ENCODE assay signal across 8 cellular contexts in genomic region chr16:67719048-67719777, GRCh38. TPM values are rescaled to one million over a fixed set of nuclear protein-coding genes. Genes with fewer than 3 reads are reported as not detected.
DNase-seq lines count a peak whose midpoint lies in the region; ATAC-seq, FAIRE-seq and TF ChIP-seq lines count a peak whose summit lies in the region.

TSS of gene GFOD2 (minus strand) at chr16:67719316. CDS start at chr16:67685715, 33,601 bp downstream.

- H3K36me3 ChIP-seq in BE2C = no peaks in the 10 kb centered on the region

- DNase-seq in BE2C (peak; percentile 98), GM19239 (ENCODE audit: insufficient read length, low spot score) (peak; percentile 97), NCI-H526 (lab: John Stamatoyannopoulos, UW) (peak; percentile 67 to 94), coronary artery (ENCODE audit: low spot score) (peak; percentile 96), left kidney (ENCODE audit: low read depth, low spot score) (peak; percentile 98)
- peak; percentile 100 for DNase-seq in activated CD4-positive, alpha-beta T cell treated with anti-CD3 and anti-CD28 coated beads, Interleukin-2, amount 10 ng/mL, durations not matched to agents 24 days and 14 days
- peak; percentile 99 for DNase-seq in stimulated activated CD4-positive, alpha-beta T cell treated with anti-CD3 and anti-CD28 coated beads, Interleukin-2, amount 100 ng/mL, for 24 hours

- peaks cover 6% of the 10 kb centered on the region for H3K36me3 Mint-ChIP-seq in activated CD4-positive, alpha-beta T cell treated with anti-CD3 and anti-CD28 coated beads, Interleukin-2, amount 10 ng/mL, durations not matched to agents 24 days and 14 days (ENCODE audit: low read depth)

- peak within 1 kb of the TSS; percentile 75 for H3K4me3 ChIP-seq in BE2C (ENCODE audit: low read depth, low read length)
- H3K4me3 ChIP-seq in coronary artery = peak within 1 kb of the TSS; percentile 86

- no peaks in the 10 kb centered on the region for H3K9me3 ChIP-seq in BE2C

- peak; percentile 84 for ATAC-seq in HG03460 (IDR thresholded peaks at IDR 0.05; ENCODE audit: unreplicated experiment)

- FAIRE-seq in GM19239 (lab: Jason Lieb, UNC) = peak; percentile 94

- H3K27ac Mint-ChIP-seq in activated CD4-positive, alpha-beta T cell treated with anti-CD3 and anti-CD28 coated beads, Interleukin-2, amount 10 ng/mL, durations not matched to agents 24 days and 14 days = peak within 1 kb of the TSS; percentile 96

- intact Hi-C loops in activated CD4-positive, alpha-beta T cell treated with anti-CD3 and anti-CD28 coated beads, Interleukin-2, amount 10 ng/mL, durations not matched to agents 24 days and 14 days (cut with micrococcal nuclease) = loop anchor here (1.0 to 2.0 kb wide), 4 partner anchors 52 to 156 kb away; partner anchors contain the start of genes C16orf86, CTCF, ENKD1 and NUTF2

- H3K4me1 ChIP-seq in BE2C = peaks cover 6% of the 10 kb centered on the region; the same call in 1 of the 2 replicates

- H3K4me1 Mint-ChIP-seq in activated CD4-positive, alpha-beta T cell treated with anti-CD3 and anti-CD28 coated beads, Interleukin-2, amount 10 ng/mL, durations not matched to agents 24 days and 14 days = peaks cover 32% of the 10 kb centered on the region

- peak within 1 kb of the TSS; percentile 83 to 87 for H3K27ac ChIP-seq in coronary artery

- H3K9me3 Mint-ChIP-seq in activated CD4-positive, alpha-beta T cell treated with anti-CD3 and anti-CD28 coated beads, Interleukin-2, amount 10 ng/mL, durations not matched to agents 24 days and 14 days = no peaks in the 10 kb centered on the region

- no peaks in the 10 kb centered on the region for H3K27me3 Mint-ChIP-seq in activated CD4-positive, alpha-beta T cell treated with anti-CD3 and anti-CD28 coated beads, Interleukin-2, amount 10 ng/mL, durations not matched to agents 24 days and 14 days

- peak within 1 kb of the TSS; percentile 88 for H3K4me3 Mint-ChIP-seq in activated CD4-positive, alpha-beta T cell treated with anti-CD3 and anti-CD28 coated beads, Interleukin-2, amount 10 ng/mL, durations not matched to agents 24 days and 14 days

- TF ChIP-seq CTCF in BE2C (IDR thresholded peaks at IDR 0.05; ENCODE audit: low read depth, low read length) (no peak), coronary artery (IDR thresholded peaks at IDR 0.05) (no peak)

- no peaks in the 10 kb centered on the region for H3K27me3 ChIP-seq in BE2C

RNA-seq across cellular contexts. Expression of gene GFOD2, which starts in this region (rescaled TPM):
- polyA plus RNA-seq in BE2C (2012; ENCODE audit: insufficient read depth, insufficient read length, low read depth) = 25.9 TPM
- total RNA-seq in activated CD4-positive, alpha-beta T cell treated with anti-CD3 and anti-CD28 coated beads, Interleukin-2, amount 10 ng/mL, durations not matched to agents 24 days and 14 days = 16.2 and 18.3 TPM in 2 replicates

Comparison
In these comparisons a context has a peak if more than half of its experiments do, and no peak if none do; other contexts are left out.
1. Peak in every context shown above with its lines: DNase-seq, ATAC-seq, H3K4me3 ChIP-seq and H3K27ac ChIP-seq.